18 cellular contexts compared by ENCODE assay signal in genomic region chr21:19684328-19684727, GRCh38.
A peak's percentile ranks its signal among the peaks of the same experiment; 100 is the strongest.
DNase-seq lines count a peak whose midpoint lies in the region; ATAC-seq and TF ChIP-seq lines count a peak whose summit lies in the region.
"Had no signal": no experiment of that assay in that cellular context is flagged by ENCODE, and none has a peak within 500 bp of the region (broad histone marks: within the 10 kb centered on the region; RNA-seq: fewer than 3 reads in every experiment).

No MANE protein-coding gene starts in this region.

- no peak overlapping the region for H3K23ac ChIP-seq in mesenchymal stem cell (ENCODE audit: low read length in 2 of 2)

- no peaks in the 10 kb centered on the region for H3K27me3 Mint-ChIP-seq in activated CD4-positive, alpha-beta memory T cell treated with anti-CD3 and anti-CD28 coated beads, Interleukin-2, amount 10 ng/mL, durations not matched to agents 7 days and 5 days
- H3K27me3 Mint-ChIP-seq: CD4-positive, alpha-beta T cell had no signal

- H3K14ac ChIP-seq in mesenchymal stem cell (ENCODE audit: low read length in 2 of 2), result no peak overlapping the region

- H3K27ac ChIP-seq in mesenchymal stem cell (ENCODE audit: low read length, poor library complexity, severe bottlenecking) (no peak overlapping the region), lower lobe of right lung (no peak overlapping the region)

- no peak overlapping the region for H3K18ac ChIP-seq in mesenchymal stem cell (ENCODE audit: low read depth in 1 of 2, low read length in 2 of 2)

- no peaks in the 10 kb centered on the region for H3K4me1 ChIP-seq in mesenchymal stem cell (ENCODE audit: control insufficient read depth, insufficient read depth, low read depth, low read length)
- no peaks in the 10 kb centered on the region for H3K4me1 ChIP-seq in lower lobe of right lung

- H2AFZ ChIP-seq in mesenchymal stem cell (ENCODE audit: low read depth, low read length), result no peak overlapping the region

- H4K91ac ChIP-seq in mesenchymal stem cell (ENCODE audit: low read length), result peak overlapping the region; percentile 15

- H3K9me3 ChIP-seq in mesenchymal stem cell (ENCODE audit: control insufficient read depth, low read length) (peaks cover 10% of the 10 kb centered on the region), lower lobe of right lung (no peaks in the 10 kb centered on the region)

- H2AK5ac ChIP-seq in mesenchymal stem cell (ENCODE audit: low read length, severe bottlenecking), result no peak overlapping the region

- ATAC-seq in Right ventricle myocardium inferior (no peak), left cardiac atrium (no peak), HG03139 (IDR thresholded peaks at IDR 0.05; ENCODE audit: unreplicated experiment) (no peak), lower lobe of right lung (no peak), HG03439 (IDR thresholded peaks at IDR 0.05; ENCODE audit: unreplicated experiment) (no peak)

- H3K4me1 Mint-ChIP-seq in activated CD4-positive, alpha-beta memory T cell treated with anti-CD3 and anti-CD28 coated beads, Interleukin-2, amount 10 ng/mL, durations not matched to agents 7 days and 5 days, result no peaks in the 10 kb centered on the region

- peak; percentile 54 for DNase-seq in Right ventricle myocardium inferior (ENCODE audit: missing footprints)
- DNase-seq in left cardiac atrium, result no peak
- DNase-seq in ecto neural progenitor cell (ENCODE audit: low spot score), result peak; percentile 51
- no peak for DNase-seq in mesenchymal stem cell
- DNase-seq in activated CD4-positive, alpha-beta memory T cell treated with anti-CD3 and anti-CD28 coated beads, Interleukin-2, amount 10 ng/mL, durations not matched to agents 7 days and 5 days, result no peak
- DNase-seq in lower lobe of right lung, result no peak
- DNase-seq: CD4-positive, alpha-beta T cell; DMS53; EL; GOT3; KG1; NCI-H187; NCI-H446; RPMI8226; SIG-M5; SW 1271 had no signal

- H3K9me3 Mint-ChIP-seq in activated CD4-positive, alpha-beta memory T cell treated with anti-CD3 and anti-CD28 coated beads, Interleukin-2, amount 10 ng/mL, durations not matched to agents 7 days and 5 days, result peaks cover 20% of the 10 kb centered on the region

- no peak overlapping the region for H3K4me3 Mint-ChIP-seq in activated CD4-positive, alpha-beta memory T cell treated with anti-CD3 and anti-CD28 coated beads, Interleukin-2, amount 10 ng/mL, durations not matched to agents 7 days and 5 days
- H3K4me3 Mint-ChIP-seq: CD4-positive, alpha-beta T cell had no signal

- H3K36me3 ChIP-seq in mesenchymal stem cell (ENCODE audit: control insufficient read depth in 1 of 2, insufficient read depth in 2 of 2, low read depth in 1 of 2, low read length in 2 of 2) (no peaks in the 10 kb centered on the region), lower lobe of right lung (no peaks in the 10 kb centered on the region)

- no peak overlapping the region for H2BK120ac ChIP-seq in mesenchymal stem cell (ENCODE audit: low read depth, low read length)

- H3K4me3 ChIP-seq in mesenchymal stem cell (ENCODE audit: insufficient read depth in 1 of 2, low read depth in 1 of 2, low read length in 2 of 2) (no peak overlapping the region), lower lobe of right lung (no peak overlapping the region)

- no peak overlapping the region for H2BK5ac ChIP-seq in mesenchymal stem cell (ENCODE audit: low read depth, low read length, poor library complexity, severe bottlenecking)

- H3K79me1 ChIP-seq in mesenchymal stem cell (replicated peaks; ENCODE audit: low read length, poor library complexity, severe bottlenecking), result no peaks in the 10 kb centered on the region

- POLR2A ChIA-PET in activated CD4-positive, alpha-beta memory T cell treated with anti-CD3 and anti-CD28 coated beads, Interleukin-2, amount 10 ng/mL, durations not matched to agents 7 days and 5 days (lab: Charles Lee), result no interaction called here

- H4K8ac ChIP-seq in mesenchymal stem cell (ENCODE audit: low read length), result no peak overlapping the region

- no peak overlapping the region for H3K4ac ChIP-seq in mesenchymal stem cell (ENCODE audit: low read depth in 1 of 2, low read length in 2 of 2)

- H2BK12ac ChIP-seq in mesenchymal stem cell (ENCODE audit: low read length in 2 of 2), result no peak overlapping the region

- H3K27me3 ChIP-seq in mesenchymal stem cell (ENCODE audit: control insufficient read depth in 1 of 2, insufficient read depth in 1 of 2, low read length in 2 of 2), result no peaks in the 10 kb centered on the region
- H3K27me3 ChIP-seq in lower lobe of right lung (ENCODE audit: low read depth), result no peaks in the 10 kb centered on the region

- intact Hi-C loops in Right ventricle myocardium inferior (cut with DNase I) (no loop called here), left cardiac atrium (cut with DNase I) (no loop called here), lower lobe of right lung (cut with DNase I) (no loop called here)

- H3K9ac ChIP-seq in mesenchymal stem cell (ENCODE audit: low read length), result no peak overlapping the region

- WGBS in mesenchymal stem cell, result 78% methylated on average over 4 of the region's 4 CpGs

- no peak overlapping the region for H3K4me2 ChIP-seq in mesenchymal stem cell (ENCODE audit: low read length, poor library complexity, severe bottlenecking)

- H2BK15ac ChIP-seq in mesenchymal stem cell (ENCODE audit: low read depth, poor library complexity, severe bottlenecking), result no peak overlapping the region

- CTCF ChIA-PET in activated CD4-positive, alpha-beta memory T cell treated with anti-CD3 and anti-CD28 coated beads, Interleukin-2, amount 10 ng/mL, durations not matched to agents 7 days and 5 days (lab: Charles Lee), result no interaction called here

- TF ChIP-seq CTCF in lower lobe of right lung (IDR thresholded peaks at IDR 0.05), result no peak

- H3K27ac Mint-ChIP-seq in activated CD4-positive, alpha-beta memory T cell treated with anti-CD3 and anti-CD28 coated beads, Interleukin-2, amount 10 ng/mL, durations not matched to agents 7 days and 5 days, result no peak overlapping the region
- H3K27ac Mint-ChIP-seq: CD4-positive, alpha-beta T cell had no signal

- H3K36me3 Mint-ChIP-seq in activated CD4-positive, alpha-beta memory T cell treated with anti-CD3 and anti-CD28 coated beads, Interleukin-2, amount 10 ng/mL, durations not matched to agents 7 days and 5 days (ENCODE audit: low read depth), result no peaks in the 10 kb centered on the region

Comparison
In these comparisons a context has a peak if more than half of its experiments do, and no peak if none do; other contexts are left out.
1. DNase-seq: peak in Right ventricle myocardium inferior (single experiment) and ecto neural progenitor cell (single experiment); none in left cardiac atrium (single experiment), mesenchymal stem cell (single experiment), activated CD4-positive, alpha-beta memory T cell treated with anti-CD3 and anti-CD28 coated beads, Interleukin-2, amount 10 ng/mL, durations not matched to agents 7 days and 5 days (single experiment) and lower lobe of right lung (single experiment).